21 cellular contexts compared by ENCODE assay signal in genomic region chr11:129943036-129943435, GRCh38. TPM values are rescaled to one million over a fixed set of nuclear protein-coding genes. Genes with fewer than 3 reads are reported as not detected.
DNase-seq lines count a peak whose midpoint lies in the region; ATAC-seq and TF ChIP-seq lines count a peak whose summit lies in the region.
"Had no signal": no experiment of that assay in that cellular context is flagged by ENCODE, and none has a peak within 500 bp of the region (broad histone marks: within the 10 kb centered on the region; RNA-seq: fewer than 3 reads in every experiment).

No MANE protein-coding gene starts in this region.

- H3K9me2 ChIP-seq in Karpas-422 (replicated peaks; ENCODE audit: insufficient read depth, low read length): no peaks in the 10 kb centered on the region

- H3K36me3 ChIP-seq in Caco-2 (ENCODE audit: control insufficient read depth, insufficient read depth, low read length) (no peaks in the 10 kb centered on the region), Karpas-422 (ENCODE audit: insufficient read depth, low read length) (peaks cover 5% of the 10 kb centered on the region; the same call in 1 of the 2 replicates), mucosa of descending colon (ENCODE audit: low read depth) (no peaks in the 10 kb centered on the region)

- POLR2A ChIA-PET in Caco-2 (lab: Charles Lee): interaction anchor here (0.5 to 1.3 kb wide), 6 partner anchors 13 to 135 kb away, joined by 3 to 4 read pairs (median 3); partner anchors contain the start of gene APLP2

- H3K4me1 Mint-ChIP-seq in Caco-2 (ENCODE audit: low read depth, unreplicated experiment): peaks cover 55% of the 10 kb centered on the region

- H3K27ac Mint-ChIP-seq in Caco-2 (ENCODE audit: unreplicated experiment): peak overlapping the region; percentile 90
- H3K27ac Mint-ChIP-seq: CD4-positive, alpha-beta T cell had no signal

- no peak overlapping the region for H3K4me3 ChIP-seq in Caco-2 (ENCODE audit: low read depth, low read length)
- no peak overlapping the region for H3K4me3 ChIP-seq in Karpas-422 (ENCODE audit: low read length)
- H3K4me3 ChIP-seq in mucosa of descending colon: no peak overlapping the region
- H3K4me3 ChIP-seq: A549, GM23248 had no signal

- H3K9me3 ChIP-seq in Caco-2 (no peaks in the 10 kb centered on the region), Karpas-422 (ENCODE audit: low read length) (no peaks in the 10 kb centered on the region), mucosa of descending colon (no peaks in the 10 kb centered on the region)
- H3K9me3 ChIP-seq: A549 had no signal

- H3K9ac ChIP-seq in Karpas-422 (ENCODE audit: low read length): no peak overlapping the region
- H3K9ac ChIP-seq: GM23248 had no signal

- CTCF ChIA-PET in Caco-2 (lab: Charles Lee): interaction anchor here (0.8 to 1.7 kb wide), 8 partner anchors 17 to 203 kb away, joined by 3 to 9 read pairs (median 6); no protein-coding TSS in a partner anchor

- no peak overlapping the region for H2AFZ ChIP-seq in Karpas-422 (ENCODE audit: low read length)
- H2AFZ ChIP-seq: GM23248 had no signal

- no peak for TF ChIP-seq CTCF in Caco-2 (IDR thresholded peaks at IDR 0.05; ENCODE audit: insufficient read depth in 1 of 2, low read depth in 1 of 2, low read length in 1 of 2, severe bottlenecking in 1 of 2, unreplicated experiment in 1 of 2)
- no peak for TF ChIP-seq CTCF in mucosa of descending colon (IDR thresholded peaks at IDR 0.05)

- no peaks in the 10 kb centered on the region for H3K79me2 ChIP-seq in Karpas-422 (ENCODE audit: low read length)

- peaks cover 40% of the 10 kb centered on the region for H3K4me1 ChIP-seq in Caco-2
- H3K4me1 ChIP-seq in Karpas-422 (ENCODE audit: low read length): peaks cover 53% of the 10 kb centered on the region
- H3K4me1 ChIP-seq in mucosa of descending colon (ENCODE audit: low read depth): no peaks in the 10 kb centered on the region
- H3K4me1 ChIP-seq: A549 had no signal

- peak; percentile 44 for ATAC-seq in mucosa of descending colon
- no peak for ATAC-seq in GM18873 (IDR thresholded peaks at IDR 0.05; ENCODE audit: low FRiP score, unreplicated experiment)
- ATAC-seq in GM18517 (IDR thresholded peaks at IDR 0.05; ENCODE audit: unreplicated experiment): no peak
- ATAC-seq: A549, SK-N-SH treated with all-trans-retinoic acid at 6 μM for 48 hours had no signal

- H3K9me3 Mint-ChIP-seq in Caco-2 (ENCODE audit: unreplicated experiment): no peaks in the 10 kb centered on the region
- H3K9me3 Mint-ChIP-seq: CD4-positive, alpha-beta T cell had no signal

- no TSS peak for BruUV-seq in Caco-2 (replicated peaks; lab: Mats Ljungman, UMichigan)

- DNase-seq in Caco-2 (peak; percentile 63 to 83), Karpas-422 (no peak), amniotic epithelial cell (ENCODE audit: low read depth) (peak; percentile 22), mucosa of descending colon (no peak), GF-D8 (lab: John Stamatoyannopoulos, UW) (no peak)
- DNase-seq: CD4-positive, alpha-beta T cell; GM23248; HCEC 1CT; MM.1S; NCI-H1092 treated with DMSO at 0.1 percent for 48 hours; NCI-H146; NCI-H2081 treated with DMSO at 0.1 percent for 48 hours; NCI-H510A; NCI-H748 treated with DMSO at 0.1 percent for 48 hours; NK-92 treated with Interleukin-12 subunit alpha and Interleukin-12 subunit beta, amount 100 ng/mL, for 24 hours; RPMI8226; SIG-M5 had no signal

- no peaks in the 10 kb centered on the region for H4K20me1 ChIP-seq in Karpas-422 (ENCODE audit: insufficient read depth, low read depth, low read length)

- H3K27me3 ChIP-seq in Caco-2 (replicated peaks; ENCODE audit: control insufficient read depth, insufficient read depth, low read length): no peaks in the 10 kb centered on the region
- no peaks in the 10 kb centered on the region for H3K27me3 ChIP-seq in Karpas-422 (ENCODE audit: low read length)

- H3K36me3 Mint-ChIP-seq in Caco-2 (ENCODE audit: insufficient read depth, unreplicated experiment): peaks cover 22% of the 10 kb centered on the region

- intact Hi-C loops in Caco-2 (cut with micrococcal nuclease; ENCODE audit: unreplicated experiment) (loop anchor here (1.0 to 2.0 kb wide), 8 partner anchors 17 to 238 kb away; partner anchors contain the start of gene APLP2), mucosa of descending colon (cut with DNase I, micrococcal nuclease) (no loop called here)

- peak overlapping the region; percentile 27; the same call in 1 of the 2 replicates for H3K27ac ChIP-seq in Karpas-422 (ENCODE audit: low read length)
- H3K27ac ChIP-seq: A549, GM23248 had no signal

- H3K4me3 Mint-ChIP-seq in Caco-2 (ENCODE audit: unreplicated experiment): peak overlapping the region; percentile 52
- H3K4me3 Mint-ChIP-seq: CD4-positive, alpha-beta T cell had no signal

- no peaks in the 10 kb centered on the region for H3K27me3 Mint-ChIP-seq in Caco-2 (ENCODE audit: insufficient read depth, unreplicated experiment)
- H3K27me3 Mint-ChIP-seq: CD4-positive, alpha-beta T cell had no signal

- no peak overlapping the region for H3K4me2 ChIP-seq in Karpas-422 (ENCODE audit: low read depth, low read length, poor library complexity, severe bottlenecking)
- H3K4me2 ChIP-seq: A549 had no signal

RNA-seq across cellular contexts. Expression of gene NFRKB, which starts 47.7 kb away (rescaled TPM):
- total RNA-seq in Caco-2 (2022) (101 and 104 TPM in 2 replicates), mucosa of descending colon (10 to 100 TPM; 19.5 to 27.0 (median 23.7) TPM)
- total RNA-seq in Karpas-422 (2014; rRNA removed; shearing (Covaris generic); ENCODE audit: low replicate concordance): 9.4 and 26.9 TPM in 2 replicates

RNA-seq across cellular contexts. Expression of gene PRDM10, which starts 59.6 kb away (rescaled TPM):
- total RNA-seq in Caco-2 (2022) (11.8 and 12.0 TPM in 2 replicates), mucosa of descending colon (10 to 100 TPM; 12.1 to 17.9 (median 14.0) TPM)
- total RNA-seq in Karpas-422 (2014; rRNA removed; shearing (Covaris generic); ENCODE audit: low replicate concordance): 7.1 and 9.8 TPM in 2 replicates

Comparison
In these comparisons a context has a peak if more than half of its experiments do, and no peak if none do; other contexts are left out.
1. DNase-seq: peak in Caco-2 (2 of 2) and amniotic epithelial cell (single experiment); none in Karpas-422 (single experiment), mucosa of descending colon (0 of 3) and GF-D8 (single experiment).